In the genomic region with DNA sequence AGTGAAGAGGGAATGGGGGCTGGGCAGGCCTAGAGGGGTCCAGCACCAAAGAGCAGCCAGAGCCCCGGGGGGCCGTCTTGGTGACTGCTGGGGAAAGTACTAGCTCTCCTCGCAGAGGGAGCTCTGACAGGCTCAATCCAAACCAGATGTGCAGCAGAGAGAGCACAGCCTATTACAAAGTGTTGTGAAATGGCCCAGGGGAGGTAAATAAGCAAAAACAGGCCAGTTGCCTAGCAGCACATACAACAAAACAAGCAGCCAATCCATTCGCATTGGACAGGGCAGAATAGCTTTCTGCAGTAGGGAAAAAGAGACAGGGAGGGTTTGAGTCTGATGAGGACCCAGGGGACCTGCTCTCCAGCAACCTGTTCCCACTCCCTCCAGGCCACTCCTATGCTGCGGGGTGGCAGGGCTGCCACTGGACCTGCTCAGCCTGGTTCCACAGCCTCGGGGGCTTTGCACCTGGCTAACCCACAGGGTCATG, we compare ENCODE assay signal across 8 cellular contexts.
DNase-seq lines count a peak whose midpoint lies in the region; ATAC-seq and TF ChIP-seq lines count a peak whose summit lies in the region.

No MANE protein-coding gene starts in this region.

- 17 to 38% methylated on average over 1 to 2 of the region's 6 CpGs for WGBS in gastroesophageal sphincter (ENCODE audit: low coverage in 1 of 2), 2 donors

- no peaks in the 10 kb centered on the region for H3K36me3 ChIP-seq in gastroesophageal sphincter

- H3K4me3 ChIP-seq in gastroesophageal sphincter: peak overlapping the region in 1 of 2 donors; percentile 13

- H3K27me3 ChIP-seq in gastroesophageal sphincter: no peaks in the 10 kb centered on the region

- no peak for TF ChIP-seq EP300 in gastroesophageal sphincter (IDR thresholded peaks at IDR 0.05)

- DNase-seq in GOT3 (lab: John Stamatoyannopoulos, UW) (peak; percentile 53), SK-MEL-5 (ENCODE audit: low read depth, low spot score) (peak; percentile 5), sciatic nerve (ENCODE audit: low spot score) (peak; percentile 77), middle frontal gyrus (ENCODE audit: extremely low spot score, low spot score) (no peak), medulla oblongata (ENCODE audit: extremely low spot score) (no peak)
- no peak for DNase-seq in activated effector memory CD4-positive, alpha-beta T cell treated with Interleukin-2 at 50 U/mL for 16 hours

- no peak for TF ChIP-seq CTCF in gastroesophageal sphincter (IDR thresholded peaks at IDR 0.05)

- in situ Hi-C loops in SK-MEL-5 (cut with HindIII; ENCODE audit: low pct_unique_long_range_greater_than_20kb, low sequenced_read_pairs): no loop called here

- ATAC-seq in gastroesophageal sphincter: peak; percentile 85
- peak; percentile 94 for ATAC-seq in sciatic nerve
- ATAC-seq in GM19467 (IDR thresholded peaks at IDR 0.05; ENCODE audit: unreplicated experiment): no peak

- TF ChIP-seq POLR2A in gastroesophageal sphincter (IDR thresholded peaks at IDR 0.05): peak; percentile 36 to 38

- H3K9me3 ChIP-seq in gastroesophageal sphincter: no peaks in the 10 kb centered on the region

- peak overlapping the region in 3 of 4 donors; percentile 56 to 71 (median 69) for H3K27ac ChIP-seq in gastroesophageal sphincter

- peaks cover 3 to 34% (median 20%) of the 10 kb centered on the region in 3 donors for H3K4me1 ChIP-seq in gastroesophageal sphincter

- intact Hi-C loops in sciatic nerve (cut with DNase I): no loop called here

Comparison
In these comparisons a context has a peak if more than half of its experiments do, and no peak if none do; other contexts are left out.
1. DNase-seq: peak in GOT3 (single experiment), SK-MEL-5 (single experiment) and sciatic nerve (single experiment); none in activated effector memory CD4-positive, alpha-beta T cell treated with Interleukin-2 at 50 U/mL for 16 hours (single experiment), middle frontal gyrus (single experiment) and medulla oblongata (single experiment).